In the genomic region with DNA sequence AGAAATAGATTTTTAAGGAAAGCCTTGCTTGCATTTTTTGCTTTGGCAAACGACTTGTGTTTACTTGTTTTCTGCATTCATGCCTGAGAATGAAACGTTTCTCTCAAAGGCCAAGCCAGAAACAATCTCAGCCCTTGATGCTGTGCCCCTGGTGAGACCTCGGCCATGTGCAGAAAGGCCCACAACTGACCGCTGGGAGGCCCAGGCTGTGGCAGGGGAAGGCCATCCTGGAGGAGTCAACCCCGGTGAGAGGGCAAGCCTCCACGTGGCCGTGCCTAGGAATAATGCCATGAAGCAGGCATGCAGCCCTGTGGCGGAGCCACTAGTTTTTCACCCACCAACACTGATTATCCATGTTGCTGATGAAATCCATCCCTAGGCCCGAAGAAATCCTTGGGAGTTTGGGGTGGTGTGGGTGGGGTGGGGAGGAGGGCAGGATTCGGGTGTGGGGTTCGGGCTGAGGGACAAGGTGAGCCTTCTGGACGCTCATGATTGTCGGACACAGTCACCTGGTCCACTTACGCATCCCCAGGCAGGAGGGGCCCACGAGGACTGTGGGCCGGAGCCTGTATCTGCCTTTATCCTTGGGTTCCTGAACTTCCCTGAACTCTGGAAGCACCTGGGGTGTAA, we compare ENCODE assay signal across 23 cellular contexts.
"Had no signal": no experiment of that assay in that cellular context is flagged by ENCODE, and none has a peak within 500 bp of the region (broad histone marks: within the 10 kb centered on the region; RNA-seq: fewer than 3 reads in every experiment).

No MANE protein-coding gene starts in this region.

- H3K9me3 ChIP-seq: left ventricle myocardium inferior, pancreas, prostate gland, transverse colon, upper lobe of left lung had no signal

- H3K27ac ChIP-seq: hepatocyte, left ventricle myocardium inferior, pancreas, prostate gland, transverse colon, upper lobe of left lung had no signal

- H3K4me3 Mint-ChIP-seq: mesothelial cell of epicardium; naive B cell; natural killer cell; nephron progenitor cell; stimulated activated memory B cell treated with anti-CD40 and anti-IgM and Interleukin-4, amounts not matched to agents 10 μg/mL and 1 μg/mL and 100 μg/mL, for 72 hours; stimulated activated naive CD8-positive, alpha-beta T cell treated with anti-CD3 and anti-CD28 coated beads, Interleukin-15, amount 100 ng/mL, for 72 hours had no signal

- H3K27ac Mint-ChIP-seq: natural killer cell; stimulated activated memory B cell treated with anti-CD40 and anti-IgM and Interleukin-4, amounts not matched to agents 10 μg/mL and 1 μg/mL and 100 μg/mL, for 72 hours; stimulated activated naive CD8-positive, alpha-beta T cell treated with anti-CD3 and anti-CD28 coated beads, Interleukin-15, amount 100 ng/mL, for 72 hours had no signal

- H3K9me3 Mint-ChIP-seq: mesothelial cell of epicardium; naive B cell; natural killer cell; nephron progenitor cell; stimulated activated memory B cell treated with anti-CD40 and anti-IgM and Interleukin-4, amounts not matched to agents 10 μg/mL and 1 μg/mL and 100 μg/mL, for 72 hours; stimulated activated naive CD8-positive, alpha-beta T cell treated with anti-CD3 and anti-CD28 coated beads, Interleukin-15, amount 100 ng/mL, for 72 hours had no signal

- H3K27me3 ChIP-seq: hepatocyte, pancreas, transverse colon, upper lobe of left lung had no signal

- H3K36me3 Mint-ChIP-seq: mesothelial cell of epicardium; natural killer cell; stimulated activated memory B cell treated with anti-CD40 and anti-IgM and Interleukin-4, amounts not matched to agents 10 μg/mL and 1 μg/mL and 100 μg/mL, for 72 hours had no signal

- H3K36me3 ChIP-seq: left ventricle myocardium inferior, pancreas, prostate gland, transverse colon, upper lobe of left lung had no signal

- H3K4me1 Mint-ChIP-seq: natural killer cell; stimulated activated memory B cell treated with anti-CD40 and anti-IgM and Interleukin-4, amounts not matched to agents 10 μg/mL and 1 μg/mL and 100 μg/mL, for 72 hours; stimulated activated naive CD8-positive, alpha-beta T cell treated with anti-CD3 and anti-CD28 coated beads, Interleukin-15, amount 100 ng/mL, for 72 hours had no signal

- DNase-seq: islet precursor cell; left ventricle myocardium inferior; mesendoderm; naive B cell; natural killer cell; nephron progenitor cell; pancreas; retina; right cardiac atrium; stimulated activated CD4-positive, alpha-beta T cell treated with anti-CD3 and anti-CD28 coated beads, Interleukin-1b, Interleukin-23, amount 100 ng/mL, for 48 hours; stimulated activated CD4-positive, alpha-beta T cell treated with anti-CD3 and anti-CD28 coated beads, Interleukin-2, amount 100 ng/mL, for 48 hours; stimulated activated CD4-positive, alpha-beta T cell treated with anti-CD3 and anti-CD28 coated beads, Interleukin-4, amount 100 ng/mL, for 4 hours; stimulated activated CD8-positive, alpha-beta memory T cell treated with anti-CD3 and anti-CD28 coated beads, Interleukin-4, amount 100 ng/mL, for 48 hours; stimulated activated naive CD4-positive, alpha-beta T cell treated with Interleukin-2 at 50 U/mL for 16 hours; stimulated activated naive CD8-positive, alpha-beta T cell treated with anti-CD3 and anti-CD28 coated beads, Interleukin-15, amount 100 ng/mL, for 72 hours; transverse colon; upper lobe of left lung had no signal

- H3K27me3 Mint-ChIP-seq: stimulated activated memory B cell treated with anti-CD40 and anti-IgM and Interleukin-4, amounts not matched to agents 10 μg/mL and 1 μg/mL and 100 μg/mL, for 72 hours; stimulated activated naive CD8-positive, alpha-beta T cell treated with anti-CD3 and anti-CD28 coated beads, Interleukin-15, amount 100 ng/mL, for 72 hours had no signal

- H3K4me1 ChIP-seq: prostate gland, transverse colon, upper lobe of left lung had no signal

- H3K4me3 ChIP-seq: hepatocyte, left ventricle myocardium inferior, lung, pancreas, prostate gland, smooth muscle cell, transverse colon, upper lobe of left lung had no signal
